Comparison of ENCODE assay signal across 1 cellular context in genomic region chr3:191912616-191913204, GRCh38.
TF ChIP-seq lines count a peak whose summit lies in the region.

No MANE protein-coding gene starts in this region.

TF ChIP-seq in GM23338, 12 proteins besides CTCF, POLR2A, EP300 and RAD21 (continued from another document):
- TF ChIP-seq REST (IDR thresholded peaks at IDR 0.05; ENCODE audit: unreplicated experiment) (no peak), JUNB (IDR thresholded peaks at IDR 0.05; ENCODE audit: unreplicated experiment) (no peak), ETS1 (IDR thresholded peaks at IDR 0.05) (no peak), ZNF331 (CRISPR knock-in tag; IDR thresholded peaks at IDR 0.05; ENCODE audit: low read depth) (no peak), CREB1 (CRISPR knock-in tag; IDR thresholded peaks at IDR 0.05; ENCODE audit: low read depth) (no peak), ZNF462 (CRISPR knock-in tag; IDR thresholded peaks at IDR 0.05) (no peak)
TF ChIP-seq in GM23338: peak in this region for 0.
